1 cellular context compared by ENCODE assay signal in the genomic region with DNA sequence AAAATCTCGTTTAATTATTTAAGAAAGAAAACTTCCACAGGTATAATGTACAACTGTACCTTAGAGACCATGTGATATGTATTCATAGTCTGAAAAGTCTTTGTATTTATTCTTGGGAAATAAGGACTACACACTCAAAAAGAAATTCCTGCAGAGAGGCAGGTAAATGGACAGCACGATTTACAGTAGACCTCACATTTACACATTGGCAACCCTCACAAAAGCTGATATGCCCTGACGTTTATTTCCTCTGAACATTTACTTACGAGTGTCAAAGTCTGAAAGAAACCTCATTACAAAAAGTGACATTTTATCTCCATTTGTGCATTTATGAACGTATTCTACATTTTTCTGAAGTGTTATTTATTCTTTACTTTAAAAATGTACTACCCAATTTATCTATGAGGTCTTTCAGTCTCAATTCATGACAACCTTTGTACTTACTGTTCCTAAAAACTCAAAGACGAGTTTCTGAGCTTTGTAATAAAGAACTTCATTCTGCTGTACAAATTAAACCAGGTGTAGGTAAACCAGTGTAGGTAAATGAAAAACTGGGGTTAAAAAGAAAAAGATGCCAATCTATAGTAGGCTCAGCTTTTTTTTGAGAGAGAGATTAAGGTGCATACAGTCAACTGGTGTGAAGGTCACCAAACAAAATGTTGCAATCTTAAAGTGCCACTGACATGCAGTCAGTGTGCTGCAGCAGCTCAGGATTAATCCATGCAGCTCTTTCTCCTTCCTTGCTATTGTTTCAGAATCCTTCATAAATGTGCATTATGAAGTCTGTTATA.
A peak's percentile ranks its signal among the peaks of the same experiment; 100 is the strongest.
TF ChIP-seq lines count a peak whose summit lies in the region.

No MANE protein-coding gene starts in this region.

TF ChIP-seq in K562, 482 proteins besides CTCF, POLR2A, EP300 and RAD21 (continued from another document):
- TF ChIP-seq CEBPG (CRISPR knock-in tag; IDR thresholded peaks at IDR 0.05) (no peak), CEBPG (tag; conservative IDR thresholded peaks at IDR 0.05 in 1 of 2, IDR thresholded peaks at IDR 0.05 in 1 of 2) (peak in 1 of 2 experiments; percentile 66; a peak in 3 of 4 replicates), CEBPB (tag; IDR thresholded peaks at IDR 0.05) (peak; percentile 90), RFX7 (CRISPR knock-in tag; IDR thresholded peaks at IDR 0.05) (no peak), NR1H2 (CRISPR knock-in tag; IDR thresholded peaks at IDR 0.05) (no peak), BRD9 (IDR thresholded peaks at IDR 0.05; ENCODE audit: low read depth, partially characterized antibody) (no peak), ESRRA (IDR thresholded peaks at IDR 0.05; ENCODE audit: borderline replicate concordance, low read depth) (peak; percentile 13; the same call in 1 of the 2 replicates), NR2C2 (CRISPR knock-in tag; IDR thresholded peaks at IDR 0.05) (no peak), NR2C2 (tag; IDR thresholded peaks at IDR 0.05) (peak; percentile 27; the same call in 1 of the 2 replicates), CBX8 (IDR thresholded peaks at IDR 0.05; ENCODE audit: borderline replicate concordance, extremely low read depth, low read depth, low read length, poor library complexity, severe bottlenecking) (no peak), TEAD4 (IDR thresholded peaks at IDR 0.05; ENCODE audit: low read length) (no peak), TEAD4 (CRISPR knock-in tag; IDR thresholded peaks at IDR 0.05; ENCODE audit: borderline replicate concordance) (no peak), MEIS2 (IDR thresholded peaks at IDR 0.05; ENCODE audit: partially characterized antibody) (no peak), ZNF583 (CRISPR knock-in tag; IDR thresholded peaks at IDR 0.05) (no peak), BHLHE40 (IDR thresholded peaks at IDR 0.05; ENCODE audit: low read length) (no peak), KLF1 (tag; IDR thresholded peaks at IDR 0.05) (no peak)
- TF ChIP-seq, protein P1, sequence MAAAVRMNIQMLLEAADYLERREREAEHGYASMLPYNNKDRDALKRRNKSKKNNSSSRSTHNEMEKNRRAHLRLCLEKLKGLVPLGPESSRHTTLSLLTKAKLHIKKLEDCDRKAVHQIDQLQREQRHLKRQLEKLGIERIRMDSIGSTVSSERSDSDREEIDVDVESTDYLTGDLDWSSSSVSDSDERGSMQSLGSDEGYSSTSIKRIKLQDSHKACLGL (CRISPR knock-in tag; IDR thresholded peaks at IDR 0.05; ENCODE audit: borderline replicate concordance, poor library complexity, severe bottlenecking) = no peak
